ENCODE assay signal across 9 cellular contexts in the genomic region with DNA sequence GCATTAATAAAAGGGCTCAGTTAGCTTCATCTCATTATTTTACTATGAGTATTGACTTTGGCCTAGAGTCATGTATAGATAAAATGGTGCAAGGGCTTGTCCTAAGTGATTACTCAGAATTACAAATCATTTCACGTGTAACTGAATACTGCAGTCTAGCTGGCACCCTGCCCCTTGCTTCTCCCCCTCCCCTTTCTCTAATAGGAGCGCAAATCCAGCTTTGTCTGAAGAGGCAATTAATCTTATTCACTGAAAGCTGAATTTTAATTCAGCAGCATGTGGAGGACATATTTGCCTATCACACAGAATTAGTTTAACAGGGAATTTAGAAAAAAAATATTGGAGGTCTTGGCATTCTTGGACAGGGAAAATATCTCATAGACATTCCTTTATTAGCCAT.
DNase-seq lines count a peak whose midpoint lies in the region; ATAC-seq and FAIRE-seq lines count a peak whose summit lies in the region.
"Had no signal": no experiment of that assay in that cellular context is flagged by ENCODE, and none has a peak within 500 bp of the region (broad histone marks: within the 10 kb centered on the region; RNA-seq: fewer than 3 reads in every experiment).

No MANE protein-coding gene starts in this region.

- DNase-seq in DMS79 treated with DMSO at 0.1 percent for 48 hours (lab: John Stamatoyannopoulos, UW): peak; percentile 43
- peak; percentile 7 for DNase-seq in NCI-H2029 (lab: John Stamatoyannopoulos, UW)
- peak; percentile 48 for DNase-seq in SHP77 treated with DMSO at 0.1 percent for 48 hours (lab: John Stamatoyannopoulos, UW)
- DNase-seq in iris pigment epithelial cell (ENCODE audit: low read depth): peak; percentile 31
- no peak for DNase-seq in amygdala (lab: John Stamatoyannopoulos, UW)
- DNase-seq in frontal cortex (ENCODE audit: low spot score in 2 of 2): no peak

- FAIRE-seq in frontal cortex (lab: Jason Lieb, UNC): no peak
- FAIRE-seq: endometrium had no signal

- ATAC-seq in GM18519 (IDR thresholded peaks at IDR 0.05; ENCODE audit: low FRiP score, unreplicated experiment) (no peak), HG03095 (IDR thresholded peaks at IDR 0.05; ENCODE audit: unreplicated experiment) (no peak)

Comparison
In these comparisons a context has a peak if more than half of its experiments do, and no peak if none do; other contexts are left out.
1. DNase-seq: peak in DMS79 treated with DMSO at 0.1 percent for 48 hours (single experiment), NCI-H2029 (single experiment), SHP77 treated with DMSO at 0.1 percent for 48 hours (single experiment) and iris pigment epithelial cell (single experiment); none in amygdala (0 of 56) and frontal cortex (0 of 2).